Comparison of ENCODE assay signal across 8 cellular contexts in genomic region chr2:96763511-96764252, GRCh38. TPM values are rescaled to one million over a fixed set of nuclear protein-coding genes. Genes with fewer than 3 reads are reported as not detected.
DNase-seq lines count a peak whose midpoint lies in the region; ATAC-seq and TF ChIP-seq lines count a peak whose summit lies in the region.

No MANE protein-coding gene starts in this region.

- TF ChIP-seq CTCF in smooth muscle cell (IDR thresholded peaks at IDR 0.05; ENCODE audit: borderline replicate concordance, insufficient read depth, poor library complexity, severe bottlenecking): peak; percentile 40

- H3K9ac ChIP-seq in Karpas-422 (ENCODE audit: low read length): peak overlapping the region; percentile 71
- peak overlapping the region; percentile 61 for H3K9ac ChIP-seq in iPS-15b (ENCODE audit: low read depth, low read length)
- no peak overlapping the region for H3K9ac ChIP-seq in smooth muscle cell (ENCODE audit: low read depth)

- H3K27ac Mint-ChIP-seq in activated naive CD4-positive, alpha-beta T cell treated with anti-CD3 and anti-CD28 coated beads, Interleukin-2, amount 50 U/mL, for 24 hours: no peak overlapping the region

- H3K4me1 ChIP-seq in Karpas-422 (ENCODE audit: low read length): peaks cover 72% of the 10 kb centered on the region
- H3K4me1 ChIP-seq in iPS-15b (ENCODE audit: control insufficient read depth, insufficient read depth, low read length): peaks cover 12% of the 10 kb centered on the region
- H3K4me1 ChIP-seq in smooth muscle cell (ENCODE audit: low read depth): peaks cover 43% of the 10 kb centered on the region

- peaks cover 3% of the 10 kb centered on the region for H3K36me3 Mint-ChIP-seq in activated naive CD4-positive, alpha-beta T cell treated with anti-CD3 and anti-CD28 coated beads, Interleukin-2, amount 50 U/mL, for 24 hours

- H3F3A ChIP-seq in smooth muscle cell (ENCODE audit: low read depth): no peaks in the 10 kb centered on the region

- H4K20me1 ChIP-seq in Karpas-422 (ENCODE audit: insufficient read depth, low read depth, low read length) (peaks cover 7% of the 10 kb centered on the region; the same call in 1 of the 2 replicates), smooth muscle cell (ENCODE audit: low read depth) (peaks cover 41% of the 10 kb centered on the region)

- H3K9me2 ChIP-seq in Karpas-422 (replicated peaks; ENCODE audit: insufficient read depth, low read length): no peaks in the 10 kb centered on the region

- H3K27me3 ChIP-seq in Karpas-422 (ENCODE audit: low read length) (no peaks in the 10 kb centered on the region), iPS-15b (ENCODE audit: control insufficient read depth, insufficient read depth, low read length) (peaks cover 3% of the 10 kb centered on the region), smooth muscle cell (ENCODE audit: low read depth) (no peaks in the 10 kb centered on the region)

- peak; percentile 36 for DNase-seq in NCI-H2171 treated with DMSO at 0.1 percent for 48 hours (lab: John Stamatoyannopoulos, UW)
- no peak for DNase-seq in NCI-H2171 (lab: John Stamatoyannopoulos, UW)
- peak; percentile 65 for DNase-seq in Karpas-422
- DNase-seq in smooth muscle cell (lab: John Stamatoyannopoulos, UW; ENCODE audit: unreplicated experiment): no peak

- H3K9me3 Mint-ChIP-seq in activated naive CD4-positive, alpha-beta T cell treated with anti-CD3 and anti-CD28 coated beads, Interleukin-2, amount 50 U/mL, for 24 hours: no peaks in the 10 kb centered on the region

- H3K9me3 ChIP-seq in Karpas-422 (ENCODE audit: low read length) (no peaks in the 10 kb centered on the region), iPS-15b (ENCODE audit: control insufficient read depth, insufficient read depth, low read length) (no peaks in the 10 kb centered on the region), smooth muscle cell (replicated peaks; ENCODE audit: low read depth) (no peaks in the 10 kb centered on the region)

- H2AFZ ChIP-seq in Karpas-422 (ENCODE audit: low read length) (peak overlapping the region; percentile 12; the same call in 1 of the 2 replicates), smooth muscle cell (ENCODE audit: low read depth) (no peak overlapping the region)

- peak overlapping the region; percentile 72 for H3K4me3 ChIP-seq in Karpas-422 (ENCODE audit: low read length)
- H3K4me3 ChIP-seq in iPS-15b (ENCODE audit: low read depth, low read length): peak overlapping the region; percentile 83
- peak overlapping the region; percentile 53 for H3K4me3 ChIP-seq in smooth muscle cell

- H3K79me2 ChIP-seq in Karpas-422 (ENCODE audit: low read length) (peaks cover 52% of the 10 kb centered on the region), smooth muscle cell (ENCODE audit: low read depth) (peaks cover 38% of the 10 kb centered on the region)

- H3K4me1 Mint-ChIP-seq in activated naive CD4-positive, alpha-beta T cell treated with anti-CD3 and anti-CD28 coated beads, Interleukin-2, amount 50 U/mL, for 24 hours: peaks cover 68% of the 10 kb centered on the region

- H3K4me2 ChIP-seq in Karpas-422 (ENCODE audit: low read depth, low read length, poor library complexity, severe bottlenecking) (peak overlapping the region; percentile 80), smooth muscle cell (peak overlapping the region; percentile 94)

- 41% methylated on average over 4 of the region's 7 CpGs for WGBS in smooth muscle cell (ENCODE audit: low lambda C conversion rate)

- H3K27ac ChIP-seq in Karpas-422 (ENCODE audit: low read length): peak overlapping the region; percentile 41
- no peak overlapping the region for H3K27ac ChIP-seq in smooth muscle cell (ENCODE audit: low read depth)

- no peaks in the 10 kb centered on the region for H3K27me3 Mint-ChIP-seq in activated naive CD4-positive, alpha-beta T cell treated with anti-CD3 and anti-CD28 coated beads, Interleukin-2, amount 50 U/mL, for 24 hours

- H3K36me3 ChIP-seq in Karpas-422 (ENCODE audit: insufficient read depth, low read length) (no peaks in the 10 kb centered on the region), iPS-15b (ENCODE audit: control insufficient read depth, insufficient read depth, low read length) (no peaks in the 10 kb centered on the region), smooth muscle cell (ENCODE audit: low read depth) (no peaks in the 10 kb centered on the region)

- H3K4me3 Mint-ChIP-seq in activated naive CD4-positive, alpha-beta T cell treated with anti-CD3 and anti-CD28 coated beads, Interleukin-2, amount 50 U/mL, for 24 hours: peak overlapping the region; percentile 90

- ATAC-seq in GM21717 (IDR thresholded peaks at IDR 0.05; ENCODE audit: unreplicated experiment): no peak
- no peak for ATAC-seq in GM18861 (IDR thresholded peaks at IDR 0.05; ENCODE audit: unreplicated experiment)

RNA-seq across cellular contexts. Expression of gene CNNM4, which starts 3.0 kb away (rescaled TPM):
- total RNA-seq in Karpas-422 (2014; rRNA removed; shearing (Covaris generic); ENCODE audit: low replicate concordance): 5.6 and 6.4 TPM in 2 replicates
- 4.4 and 7.2 TPM in 2 replicates for total RNA-seq in smooth muscle cell
- 9.3 and 10.1 TPM in 2 replicates for polyA plus RNA-seq in smooth muscle cell

RNA-seq across cellular contexts. Expression of gene LMAN2L, which starts 23.8 kb away (rescaled TPM):
- total RNA-seq in Karpas-422 (2014; rRNA removed; shearing (Covaris generic); ENCODE audit: low replicate concordance): 6.3 and 23.5 TPM in 2 replicates
- 19.1 and 26.2 TPM in 2 replicates for total RNA-seq in smooth muscle cell
- polyA plus RNA-seq in smooth muscle cell: 32.5 and 32.9 TPM in 2 replicates

RNA-seq across cellular contexts. Expression of gene CNNM3, which starts 52.4 kb away (rescaled TPM):
- 7.0 and 7.9 TPM in 2 replicates for total RNA-seq in Karpas-422 (2014; rRNA removed; shearing (Covaris generic); ENCODE audit: low replicate concordance)
- 2.4 and 3.2 TPM in 2 replicates for total RNA-seq in smooth muscle cell
- polyA plus RNA-seq in smooth muscle cell: 4.8 and 5.5 TPM in 2 replicates

Comparison
In these comparisons a context has a peak if more than half of its experiments do, and no peak if none do; other contexts are left out.
1. DNase-seq: peak in NCI-H2171 treated with DMSO at 0.1 percent for 48 hours (single experiment) and Karpas-422 (single experiment); none in NCI-H2171 (single experiment) and smooth muscle cell (single experiment).
2. Peak in every context shown above with its lines, with median percentiles within 50 percentile points of each other: H3K4me3 ChIP-seq.